In the genomic region with DNA sequence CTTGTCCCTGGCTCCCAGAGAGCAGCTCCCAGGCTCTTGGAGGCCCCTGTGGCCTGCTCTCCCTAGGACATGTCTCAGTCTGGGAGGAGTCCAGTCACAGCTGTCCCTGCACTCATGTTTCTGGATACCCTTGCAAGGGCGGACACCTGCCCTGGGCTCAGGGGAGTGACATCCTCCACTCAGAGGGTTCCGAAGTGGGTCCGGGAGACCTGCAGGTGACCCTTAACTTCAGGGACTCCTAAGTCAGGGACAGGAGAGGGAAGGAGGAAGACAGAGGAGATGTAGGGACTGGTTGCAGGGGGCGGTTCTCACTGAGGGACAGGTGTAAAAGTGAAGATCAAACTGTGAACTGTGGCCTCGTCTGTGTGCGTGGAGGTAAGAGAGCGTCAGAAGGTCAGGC, we compare ENCODE assay signal across 16 cellular contexts. TPM values are rescaled to one million over a fixed set of nuclear protein-coding genes. Genes with fewer than 3 reads are reported as not detected.
"Had no signal": no experiment of that assay in that cellular context is flagged by ENCODE, and none has a peak within 500 bp of the region (broad histone marks: within the 10 kb centered on the region; RNA-seq: fewer than 3 reads in every experiment).

No MANE protein-coding gene starts in this region.

- H3K4me3 ChIP-seq: heart left ventricle, left ventricle myocardium inferior, mucosa of descending colon, thyroid gland, uterus had no signal

- H3K9me3 Mint-ChIP-seq: activated naive CD8-positive, alpha-beta T cell treated with anti-CD3 and anti-CD28 coated beads, Interleukin-2, amount 10 ng/mL, durations not matched to agents 7 days and 5 days; dendritic cell treated with granulocyte-macrophage colony-stimulating factor and Interleukin-4, amounts not matched to agents 40 ng/mL and 50 ng/mL, for 4 days; effector memory CD8-positive, alpha-beta T cell; stimulated activated memory B cell treated with anti-CD40 and anti-IgM and Interleukin-4, amounts not matched to agents 10 μg/mL and 1 μg/mL and 100 μg/mL, for 72 hours had no signal

- H3K27me3 ChIP-seq: thyroid gland, uterus had no signal

- ATAC-seq: effector memory CD8-positive, alpha-beta T cell; heart left ventricle; mucosa of descending colon; naive thymus-derived CD4-positive, alpha-beta T cell; stimulated activated memory B cell treated with anti-CD40 and anti-IgM and Interleukin-4, amounts not matched to agents 10 μg/mL and 1 μg/mL and 100 μg/mL, for 72 hours had no signal

- H3K4me3 Mint-ChIP-seq: activated naive CD8-positive, alpha-beta T cell treated with anti-CD3 and anti-CD28 coated beads, Interleukin-2, amount 10 ng/mL, durations not matched to agents 7 days and 5 days; dendritic cell treated with granulocyte-macrophage colony-stimulating factor and Interleukin-4, amounts not matched to agents 40 ng/mL and 50 ng/mL, for 4 days; effector memory CD8-positive, alpha-beta T cell; naive thymus-derived CD4-positive, alpha-beta T cell; stimulated activated memory B cell treated with anti-CD40 and anti-IgM and Interleukin-4, amounts not matched to agents 10 μg/mL and 1 μg/mL and 100 μg/mL, for 72 hours had no signal

- H3K4me1 Mint-ChIP-seq: activated naive CD8-positive, alpha-beta T cell treated with anti-CD3 and anti-CD28 coated beads, Interleukin-2, amount 10 ng/mL, durations not matched to agents 7 days and 5 days; naive thymus-derived CD4-positive, alpha-beta T cell; stimulated activated memory B cell treated with anti-CD40 and anti-IgM and Interleukin-4, amounts not matched to agents 10 μg/mL and 1 μg/mL and 100 μg/mL, for 72 hours had no signal

- H3K27ac ChIP-seq: epithelial cell of prostate, heart left ventricle, left ventricle myocardium inferior, neutrophil, thyroid gland, uterus had no signal

- H3K4me1 ChIP-seq: heart left ventricle, left ventricle myocardium inferior, thyroid gland, uterus had no signal

- H3K36me3 ChIP-seq: heart left ventricle, left ventricle myocardium inferior, neutrophil, thyroid gland, uterus had no signal

- H3K27me3 Mint-ChIP-seq: activated naive CD8-positive, alpha-beta T cell treated with anti-CD3 and anti-CD28 coated beads, Interleukin-2, amount 10 ng/mL, durations not matched to agents 7 days and 5 days; dendritic cell treated with granulocyte-macrophage colony-stimulating factor and Interleukin-4, amounts not matched to agents 40 ng/mL and 50 ng/mL, for 4 days had no signal

- DNase-seq: activated CD4-positive, alpha-beta T cell treated with anti-CD3 and anti-CD28 coated beads, Interleukin-2, amount 50 U/mL, for 1 hour; activated naive CD4-positive, alpha-beta T cell; activated naive CD8-positive, alpha-beta T cell treated with anti-CD3 and anti-CD28 coated beads, Interleukin-2, amount 10 ng/mL, durations not matched to agents 7 days and 5 days; effector memory CD8-positive, alpha-beta T cell; heart left ventricle; left ventricle myocardium inferior; mucosa of descending colon; naive thymus-derived CD4-positive, alpha-beta T cell; stimulated activated CD4-positive, alpha-beta T cell treated with anti-CD3 and anti-CD28 coated beads, Interleukin-2, amount 100 ng/mL, for 48 hours; thyroid gland; uterus had no signal

- H3K27ac Mint-ChIP-seq: activated naive CD8-positive, alpha-beta T cell treated with anti-CD3 and anti-CD28 coated beads, Interleukin-2, amount 10 ng/mL, durations not matched to agents 7 days and 5 days; dendritic cell treated with granulocyte-macrophage colony-stimulating factor and Interleukin-4, amounts not matched to agents 40 ng/mL and 50 ng/mL, for 4 days; effector memory CD8-positive, alpha-beta T cell; naive thymus-derived CD4-positive, alpha-beta T cell; stimulated activated memory B cell treated with anti-CD40 and anti-IgM and Interleukin-4, amounts not matched to agents 10 μg/mL and 1 μg/mL and 100 μg/mL, for 72 hours had no signal

- H3K36me3 Mint-ChIP-seq: activated naive CD8-positive, alpha-beta T cell treated with anti-CD3 and anti-CD28 coated beads, Interleukin-2, amount 10 ng/mL, durations not matched to agents 7 days and 5 days; naive thymus-derived CD4-positive, alpha-beta T cell; stimulated activated memory B cell treated with anti-CD40 and anti-IgM and Interleukin-4, amounts not matched to agents 10 μg/mL and 1 μg/mL and 100 μg/mL, for 72 hours had no signal

- H3K9me3 ChIP-seq: heart left ventricle, left ventricle myocardium inferior, mucosa of descending colon, neutrophil, thyroid gland, uterus had no signal

RNA-seq across cellular contexts. Expression of a gene that starts 37.6 kb away (rescaled TPM):
- total RNA-seq: frontal cortex had no signal
